ENCODE assay signal across 9 cellular contexts in the genomic region with DNA sequence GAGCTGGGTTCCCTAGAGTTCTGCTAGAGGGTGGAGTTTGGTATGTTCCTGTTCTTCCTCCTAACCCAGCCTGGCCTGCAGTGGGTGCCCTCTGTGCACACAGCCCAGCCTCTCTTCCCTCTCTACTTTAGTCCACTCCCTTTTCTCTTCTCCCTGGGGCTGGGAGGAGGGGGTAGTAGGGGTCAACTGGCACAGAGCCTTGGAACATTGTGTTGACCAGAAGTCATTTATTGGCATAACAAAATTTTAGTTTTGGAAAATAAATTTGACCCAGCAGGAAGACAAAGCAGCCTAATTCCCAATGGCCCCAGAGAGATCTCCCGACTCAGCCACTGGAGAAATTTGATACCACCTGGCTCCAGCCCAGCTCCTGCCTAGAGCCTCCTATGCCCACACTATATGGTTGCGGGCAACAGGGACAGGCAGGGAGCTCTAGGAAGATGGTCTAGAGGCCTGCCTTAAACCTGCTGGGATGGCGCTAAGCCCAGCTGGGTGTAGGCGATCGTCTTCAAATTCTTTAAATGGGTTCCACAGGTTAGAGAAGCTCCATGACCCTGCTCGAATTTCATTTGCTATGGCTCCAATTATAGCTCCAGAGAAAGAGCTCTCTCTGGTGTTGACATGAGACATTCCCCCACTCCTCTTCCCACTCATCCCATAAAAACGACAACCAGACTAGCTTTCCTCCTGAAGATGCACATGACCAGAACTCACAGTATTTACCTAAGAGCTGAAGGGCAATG. TPM values are rescaled to one million over a fixed set of nuclear protein-coding genes. Genes with fewer than 3 reads are reported as not detected.
DNase-seq lines count a peak whose midpoint lies in the region; ATAC-seq and TF ChIP-seq lines count a peak whose summit lies in the region.
"Had no signal": no experiment of that assay in that cellular context is flagged by ENCODE, and none has a peak within 500 bp of the region (broad histone marks: within the 10 kb centered on the region; RNA-seq: fewer than 3 reads in every experiment).

No MANE protein-coding gene starts in this region.

- H3K4me3 ChIP-seq in esophagus squamous epithelium, result no peak overlapping the region
- peak overlapping the region; percentile 29 for H3K4me3 ChIP-seq in rectal smooth muscle tissue (ENCODE audit: low read length)

- peak in 1 of 4 donors; percentile 11 for TF ChIP-seq POLR2A in esophagus squamous epithelium (IDR thresholded peaks at IDR 0.05)

- H3K9me3 ChIP-seq in esophagus squamous epithelium, result no peaks in the 10 kb centered on the region

- DNase-seq in DMS79 (lab: John Stamatoyannopoulos, UW) (peak; percentile 79), NCI-H526 (lab: John Stamatoyannopoulos, UW) (peak; percentile 40 to 72), esophagus squamous epithelium (lab: John Stamatoyannopoulos, UW) (no peak), NCI-H774 (lab: John Stamatoyannopoulos, UW) (no peak), AML-193 (lab: John Stamatoyannopoulos, UW) (no peak)

- peak overlapping the region; percentile 47 to 93 (median 84) for H3K27ac ChIP-seq in esophagus squamous epithelium
- peak overlapping the region; percentile 99 for H3K27ac ChIP-seq in rectal smooth muscle tissue (ENCODE audit: low read depth, low read length)
- H3K27ac ChIP-seq: epithelial cell of prostate had no signal

- no peak for TF ChIP-seq CTCF in esophagus squamous epithelium (IDR thresholded peaks at IDR 0.05)

- 48 to 58% methylated on average over 5 to 6 of the region's 7 CpGs for WGBS in esophagus squamous epithelium, 2 donors

- no peak overlapping the region for H3K9ac ChIP-seq in rectal smooth muscle tissue (ENCODE audit: low read length)

- intact Hi-C loops in esophagus squamous epithelium (cut with DNase I), result no loop called here

- ATAC-seq in HG02884 (IDR thresholded peaks at IDR 0.05; ENCODE audit: unreplicated experiment) (no peak), GM18861 (IDR thresholded peaks at IDR 0.05; ENCODE audit: unreplicated experiment) (no peak)

- H3K4me1 ChIP-seq in esophagus squamous epithelium, result peaks cover 9 to 69% (median 34%) of the 10 kb centered on the region in 3 donors
- peaks cover 66% of the 10 kb centered on the region for H3K4me1 ChIP-seq in rectal smooth muscle tissue (ENCODE audit: control insufficient read depth, insufficient read depth, low read length)

- H3K27me3 ChIP-seq in esophagus squamous epithelium, result no peaks in the 10 kb centered on the region
- H3K27me3 ChIP-seq in rectal smooth muscle tissue (ENCODE audit: control insufficient read depth, insufficient read depth, low read length), result no peaks in the 10 kb centered on the region

- H3K36me3 ChIP-seq in esophagus squamous epithelium (peaks cover 14 to 98% (median 35%) of the 10 kb centered on the region in 3 donors), rectal smooth muscle tissue (ENCODE audit: control insufficient read depth, insufficient read depth, low read length) (peaks cover 30% of the 10 kb centered on the region)

RNA-seq across cellular contexts. Expression of gene PCSK7, which starts 9.9 kb away (rescaled TPM):
- 10 to 100 TPM; 28.7 to 53.3 (median 45.0) TPM for total RNA-seq in esophagus squamous epithelium

RNA-seq across cellular contexts. Expression of gene RNF214, which starts 10.5 kb away (rescaled TPM):
- total RNA-seq in esophagus squamous epithelium, result 10 to 100 TPM in 1 of 4 donors, 1 to 10 TPM in 3; 5.0 to 10.5 (median 5.6) TPM

RNA-seq across cellular contexts. Expression of gene TAGLN, which starts 22.8 kb away (rescaled TPM):
- total RNA-seq in esophagus squamous epithelium, result 1,000 to 10,000 TPM in 1 of 4 donors, 100 to 1,000 TPM in 2, 10 to 100 TPM in 1; 64.8 to 1,356 (median 373) TPM

RNA-seq across cellular contexts. Expression of gene SIDT2, which starts 43.4 kb away (rescaled TPM):
- 10 to 100 TPM in 2 of 4 donors, 1 to 10 TPM in 2; 6.9 to 20.0 (median 9.4) TPM for total RNA-seq in esophagus squamous epithelium

Comparison
In these comparisons a context has a peak if more than half of its experiments do, and no peak if none do; other contexts are left out.
1. DNase-seq: peak in DMS79 (single experiment) and NCI-H526 (2 of 2); none in esophagus squamous epithelium (single experiment), NCI-H774 (single experiment) and AML-193 (0 of 2).